Comparison of ENCODE assay signal across 2 cellular contexts in the genomic region with DNA sequence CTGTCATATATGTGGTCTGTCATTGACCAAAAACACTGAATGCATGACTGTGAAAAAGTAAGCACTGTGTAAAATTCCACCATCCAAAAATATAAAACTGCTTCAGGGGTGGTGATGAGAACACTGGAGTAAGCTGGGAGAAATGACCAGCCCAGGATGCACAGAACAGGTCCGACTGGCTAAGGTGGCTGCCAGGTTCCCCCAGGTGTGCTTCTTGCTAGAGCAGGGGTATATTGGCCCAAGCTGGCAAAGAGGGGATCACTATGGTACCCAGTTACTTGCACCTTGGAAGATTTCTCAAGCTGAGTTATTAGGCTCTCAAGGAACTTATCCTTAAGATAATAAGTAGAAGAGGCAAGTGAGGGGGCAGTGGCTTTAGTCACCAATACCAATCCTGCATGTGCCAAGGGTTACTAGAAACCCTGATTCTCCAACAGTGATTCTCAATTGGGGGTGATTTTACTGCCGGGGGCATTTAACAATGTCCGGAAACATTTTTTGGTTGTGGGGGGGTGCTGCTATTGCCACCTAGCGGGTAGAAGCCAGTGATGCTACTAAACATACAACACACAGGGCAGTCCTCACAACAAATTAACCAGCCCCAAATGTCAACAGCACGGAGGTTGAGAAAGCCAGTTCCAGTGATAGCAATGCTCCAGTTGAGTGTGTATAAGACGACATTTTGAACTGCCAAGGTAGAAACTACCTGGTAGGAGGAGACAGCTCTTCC.
A peak's percentile ranks its signal among the peaks of the same experiment; 100 is the strongest.
TF ChIP-seq lines count a peak whose summit lies in the region.

No MANE protein-coding gene starts in this region.

TF ChIP-seq in HCT116, 20 proteins besides CTCF, POLR2A, EP300 and RAD21:
- TF ChIP-seq TCF7L2 (IDR thresholded peaks at IDR 0.05; ENCODE audit: borderline replicate concordance, extremely low read depth, insufficient read depth, insufficient read length) (no peak), EZH2phosphoT487 (IDR thresholded peaks at IDR 0.05; ENCODE audit: borderline replicate concordance) (no peak), SRF (IDR thresholded peaks at IDR 0.05; ENCODE audit: low read depth) (no peak), FOSL1 (IDR thresholded peaks at IDR 0.05; ENCODE audit: low read depth) (no peak), ZFX (IDR thresholded peaks at IDR 0.05) (no peak), EGR1 (IDR thresholded peaks at IDR 0.05; ENCODE audit: low read depth) (no peak), ZNF274 (IDR thresholded peaks at IDR 0.05; ENCODE audit: low read depth, low read length) (no peak), CEBPB (IDR thresholded peaks at IDR 0.05; ENCODE audit: low read depth) (no peak), JUND (IDR thresholded peaks at IDR 0.05) (no peak), POLR2AphosphoS5 (IDR thresholded peaks at IDR 0.05; ENCODE audit: low read depth, low read length) (no peak), SIN3A (IDR thresholded peaks at IDR 0.05; ENCODE audit: low read depth) (no peak), ELF1 (IDR thresholded peaks at IDR 0.05; ENCODE audit: borderline replicate concordance, low read depth) (no peak), EZH2 (IDR thresholded peaks at IDR 0.05) (no peak), SP1 (IDR thresholded peaks at IDR 0.05; ENCODE audit: low read depth) (no peak), YY1 (IDR thresholded peaks at IDR 0.05; ENCODE audit: extremely low read depth, insufficient replicate concordance, low read depth, low read length) (no peak)
- TF ChIP-seq, protein P1, sequence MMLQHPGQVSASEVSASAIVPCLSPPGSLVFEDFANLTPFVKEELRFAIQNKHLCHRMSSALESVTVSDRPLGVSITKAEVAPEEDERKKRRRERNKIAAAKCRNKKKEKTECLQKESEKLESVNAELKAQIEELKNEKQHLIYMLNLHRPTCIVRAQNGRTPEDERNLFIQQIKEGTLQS (IDR thresholded peaks at IDR 0.05) = no peak
- TF ChIP-seq, protein P2, sequence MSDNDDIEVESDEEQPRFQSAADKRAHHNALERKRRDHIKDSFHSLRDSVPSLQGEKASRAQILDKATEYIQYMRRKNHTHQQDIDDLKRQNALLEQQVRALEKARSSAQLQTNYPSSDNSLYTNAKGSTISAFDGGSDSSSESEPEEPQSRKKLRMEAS (IDR thresholded peaks at IDR 0.05) = no peak
- TF ChIP-seq, protein P3, sequence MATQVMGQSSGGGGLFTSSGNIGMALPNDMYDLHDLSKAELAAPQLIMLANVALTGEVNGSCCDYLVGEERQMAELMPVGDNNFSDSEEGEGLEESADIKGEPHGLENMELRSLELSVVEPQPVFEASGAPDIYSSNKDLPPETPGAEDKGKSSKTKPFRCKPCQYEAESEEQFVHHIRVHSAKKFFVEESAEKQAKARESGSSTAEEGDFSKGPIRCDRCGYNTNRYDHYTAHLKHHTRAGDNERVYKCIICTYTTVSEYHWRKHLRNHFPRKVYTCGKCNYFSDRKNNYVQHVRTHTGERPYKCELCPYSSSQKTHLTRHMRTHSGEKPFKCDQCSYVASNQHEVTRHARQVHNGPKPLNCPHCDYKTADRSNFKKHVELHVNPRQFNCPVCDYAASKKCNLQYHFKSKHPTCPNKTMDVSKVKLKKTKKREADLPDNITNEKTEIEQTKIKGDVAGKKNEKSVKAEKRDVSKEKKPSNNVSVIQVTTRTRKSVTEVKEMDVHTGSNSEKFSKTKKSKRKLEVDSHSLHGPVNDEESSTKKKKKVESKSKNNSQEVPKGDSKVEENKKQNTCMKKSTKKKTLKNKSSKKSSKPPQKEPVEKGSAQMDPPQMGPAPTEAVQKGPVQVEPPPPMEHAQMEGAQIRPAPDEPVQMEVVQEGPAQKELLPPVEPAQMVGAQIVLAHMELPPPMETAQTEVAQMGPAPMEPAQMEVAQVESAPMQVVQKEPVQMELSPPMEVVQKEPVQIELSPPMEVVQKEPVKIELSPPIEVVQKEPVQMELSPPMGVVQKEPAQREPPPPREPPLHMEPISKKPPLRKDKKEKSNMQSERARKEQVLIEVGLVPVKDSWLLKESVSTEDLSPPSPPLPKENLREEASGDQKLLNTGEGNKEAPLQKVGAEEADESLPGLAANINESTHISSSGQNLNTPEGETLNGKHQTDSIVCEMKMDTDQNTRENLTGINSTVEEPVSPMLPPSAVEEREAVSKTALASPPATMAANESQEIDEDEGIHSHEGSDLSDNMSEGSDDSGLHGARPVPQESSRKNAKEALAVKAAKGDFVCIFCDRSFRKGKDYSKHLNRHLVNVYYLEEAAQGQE (IDR thresholded peaks at IDR 0.05; ENCODE audit: low read depth) = no peak
- TF ChIP-seq, protein P4, sequence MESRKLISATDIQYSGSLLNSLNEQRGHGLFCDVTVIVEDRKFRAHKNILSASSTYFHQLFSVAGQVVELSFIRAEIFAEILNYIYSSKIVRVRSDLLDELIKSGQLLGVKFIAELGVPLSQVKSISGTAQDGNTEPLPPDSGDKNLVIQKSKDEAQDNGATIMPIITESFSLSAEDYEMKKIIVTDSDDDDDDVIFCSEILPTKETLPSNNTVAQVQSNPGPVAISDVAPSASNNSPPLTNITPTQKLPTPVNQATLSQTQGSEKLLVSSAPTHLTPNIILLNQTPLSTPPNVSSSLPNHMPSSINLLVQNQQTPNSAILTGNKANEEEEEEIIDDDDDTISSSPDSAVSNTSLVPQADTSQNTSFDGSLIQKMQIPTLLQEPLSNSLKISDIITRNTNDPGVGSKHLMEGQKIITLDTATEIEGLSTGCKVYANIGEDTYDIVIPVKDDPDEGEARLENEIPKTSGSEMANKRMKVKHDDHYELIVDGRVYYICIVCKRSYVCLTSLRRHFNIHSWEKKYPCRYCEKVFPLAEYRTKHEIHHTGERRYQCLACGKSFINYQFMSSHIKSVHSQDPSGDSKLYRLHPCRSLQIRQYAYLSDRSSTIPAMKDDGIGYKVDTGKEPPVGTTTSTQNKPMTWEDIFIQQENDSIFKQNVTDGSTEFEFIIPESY (IDR thresholded peaks at IDR 0.05; ENCODE audit: extremely low read depth, insufficient replicate concordance, low read length) = no peak

TF ChIP-seq in K562, 482 proteins besides CTCF, POLR2A, EP300 and RAD21:
- no peak for TF ChIP-seq SMARCA4 (IDR thresholded peaks at IDR 0.05)
- TF ChIP-seq, protein P5, sequence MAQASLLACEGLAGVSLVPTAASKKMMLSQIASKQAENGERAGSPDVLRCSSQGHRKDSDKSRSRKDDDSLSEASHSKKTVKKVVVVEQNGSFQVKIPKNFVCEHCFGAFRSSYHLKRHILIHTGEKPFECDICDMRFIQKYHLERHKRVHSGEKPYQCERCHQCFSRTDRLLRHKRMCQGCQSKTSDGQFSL (CRISPR knock-in tag; IDR thresholded peaks at IDR 0.05) = peak; percentile 94
- TF ChIP-seq, protein P5 (tag; IDR thresholded peaks at IDR 0.05) = peak in 1 of 2 experiments; percentile 45; a peak in 1 of 4 replicates
- no peak for TF ChIP-seq HNRNPK (IDR thresholded peaks at IDR 0.05; ENCODE audit: low read depth, low read length, poor library complexity, severe bottlenecking)
- no peak for TF ChIP-seq ARHGAP35 (IDR thresholded peaks at IDR 0.05; ENCODE audit: partially characterized antibody)
- no peak for TF ChIP-seq CHD2 (IDR thresholded peaks at IDR 0.05; ENCODE audit: low read depth, low read length)
- TF ChIP-seq ZBTB17 (CRISPR knock-in tag; IDR thresholded peaks at IDR 0.05) = no peak
- no peak for TF ChIP-seq ELF1 (tag; IDR thresholded peaks at IDR 0.05)
